Comparison of ENCODE assay signal across 1 cellular context in the genomic region with DNA sequence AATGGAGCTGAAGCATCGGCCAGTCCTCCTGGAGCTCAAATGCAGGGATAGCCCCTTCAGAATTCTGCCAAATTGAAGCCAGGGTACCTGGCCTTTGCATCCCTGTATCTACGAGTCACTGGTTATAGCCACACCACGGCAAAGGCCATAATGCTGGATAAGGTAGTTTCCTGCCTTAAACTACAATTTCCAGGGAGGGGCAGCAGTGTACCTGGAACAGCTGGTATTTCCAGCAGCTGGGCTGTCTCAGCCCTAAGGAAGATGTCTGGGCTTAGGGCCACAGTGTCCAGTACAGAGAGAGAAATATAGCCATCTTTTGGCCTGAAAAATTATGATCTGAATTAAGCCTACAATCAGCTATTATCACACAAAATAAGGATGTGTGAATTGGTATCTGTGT.
TF ChIP-seq lines count a peak whose summit lies in the region.

No MANE protein-coding gene starts in this region.

TF ChIP-seq in HepG2, 621 proteins besides CTCF, POLR2A, EP300 and RAD21 (continued from another document and continues in another):
- TF ChIP-seq PAXIP1 (CRISPR knock-in tag; conservative IDR thresholded peaks at IDR 0.05): 0 out of 2 replicates have a peak, but pooled peaks have one; percentile 15
- TF ChIP-seq ZNF331 (CRISPR knock-in tag; IDR thresholded peaks at IDR 0.05): peak; percentile 28; the same call in 1 of the 2 replicates
- TF ChIP-seq ETS1 (CRISPR knock-in tag; IDR thresholded peaks at IDR 0.05): no peak
- peak; percentile 43; the same call in 1 of the 2 replicates for TF ChIP-seq IKZF5 (CRISPR knock-in tag; IDR thresholded peaks at IDR 0.05)
- no peak for TF ChIP-seq SKI (IDR thresholded peaks at IDR 0.05; ENCODE audit: partially characterized antibody)
- no peak for TF ChIP-seq ZNF891 (CRISPR knock-in tag; IDR thresholded peaks at IDR 0.05)
- TF ChIP-seq ZFP90 (CRISPR knock-in tag; IDR thresholded peaks at IDR 0.05; ENCODE audit: borderline replicate concordance): no peak
- peak; percentile 25; the same call in 1 of the 2 replicates for TF ChIP-seq SOX5 (CRISPR knock-in tag; IDR thresholded peaks at IDR 0.05; ENCODE audit: borderline replicate concordance)
- no peak for TF ChIP-seq YY1 (IDR thresholded peaks at IDR 0.05; ENCODE audit: insufficient read depth, insufficient replicate concordance, low read depth, low read length)
- no peak for TF ChIP-seq PITX1 (CRISPR knock-in tag; IDR thresholded peaks at IDR 0.05)
- TF ChIP-seq HMG20A (CRISPR knock-in tag; IDR thresholded peaks at IDR 0.05; ENCODE audit: borderline replicate concordance): 0 out of 2 replicates have a peak, but pooled peaks have one; percentile 10
- TF ChIP-seq ZFP36L1 (CRISPR knock-in tag; IDR thresholded peaks at IDR 0.05): 0 out of 2 replicates have a peak, but pooled peaks have one; percentile 54
- 0 out of 2 replicates have a peak, but pooled peaks have one; percentile 47 for TF ChIP-seq RNF2 (conservative IDR thresholded peaks at IDR 0.05; ENCODE audit: low read depth)
- no peak for TF ChIP-seq HDAC6 (IDR thresholded peaks at IDR 0.05; ENCODE audit: low read depth, low read length)
- peak; percentile 60 for TF ChIP-seq SALL1 (CRISPR knock-in tag; IDR thresholded peaks at IDR 0.05)
- TF ChIP-seq TEAD3 (CRISPR knock-in tag; optimal IDR thresholded peaks at IDR 0.05; ENCODE audit: borderline replicate concordance): peak; percentile 45
- TF ChIP-seq MAFF (IDR thresholded peaks at IDR 0.05; ENCODE audit: low read depth, low read length): 0 out of 2 replicates have a peak, but pooled peaks have one; percentile 30
- TF ChIP-seq, protein P1, sequence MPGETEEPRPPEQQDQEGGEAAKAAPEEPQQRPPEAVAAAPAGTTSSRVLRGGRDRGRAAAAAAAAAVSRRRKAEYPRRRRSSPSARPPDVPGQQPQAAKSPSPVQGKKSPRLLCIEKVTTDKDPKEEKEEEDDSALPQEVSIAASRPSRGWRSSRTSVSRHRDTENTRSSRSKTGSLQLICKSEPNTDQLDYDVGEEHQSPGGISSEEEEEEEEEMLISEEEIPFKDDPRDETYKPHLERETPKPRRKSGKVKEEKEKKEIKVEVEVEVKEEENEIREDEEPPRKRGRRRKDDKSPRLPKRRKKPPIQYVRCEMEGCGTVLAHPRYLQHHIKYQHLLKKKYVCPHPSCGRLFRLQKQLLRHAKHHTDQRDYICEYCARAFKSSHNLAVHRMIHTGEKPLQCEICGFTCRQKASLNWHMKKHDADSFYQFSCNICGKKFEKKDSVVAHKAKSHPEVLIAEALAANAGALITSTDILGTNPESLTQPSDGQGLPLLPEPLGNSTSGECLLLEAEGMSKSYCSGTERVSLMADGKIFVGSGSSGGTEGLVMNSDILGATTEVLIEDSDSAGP (CRISPR knock-in tag; IDR thresholded peaks at IDR 0.05; ENCODE audit: borderline replicate concordance): no peak
- 0 out of 2 replicates have a peak, but pooled peaks have one; percentile 45 for TF ChIP-seq ZNF567 (CRISPR knock-in tag; IDR thresholded peaks at IDR 0.05; ENCODE audit: borderline replicate concordance)
- 0 out of 2 replicates have a peak, but pooled peaks have one; percentile 60 for TF ChIP-seq SP140L (CRISPR knock-in tag; IDR thresholded peaks at IDR 0.05; ENCODE audit: borderline replicate concordance)
- TF ChIP-seq KDM1A (CRISPR knock-in tag; IDR thresholded peaks at IDR 0.05): no peak
- TF ChIP-seq ATF1 (CRISPR knock-in tag; IDR thresholded peaks at IDR 0.05): no peak
- no peak for TF ChIP-seq TERF1 (CRISPR knock-in tag; IDR thresholded peaks at IDR 0.05)
- TF ChIP-seq SMC3 (IDR thresholded peaks at IDR 0.05; ENCODE audit: low read length): peak; percentile 100
- peak; percentile 97 for TF ChIP-seq STAG1 (CRISPR knock-in tag; IDR thresholded peaks at IDR 0.05)
- TF ChIP-seq, protein P2, sequence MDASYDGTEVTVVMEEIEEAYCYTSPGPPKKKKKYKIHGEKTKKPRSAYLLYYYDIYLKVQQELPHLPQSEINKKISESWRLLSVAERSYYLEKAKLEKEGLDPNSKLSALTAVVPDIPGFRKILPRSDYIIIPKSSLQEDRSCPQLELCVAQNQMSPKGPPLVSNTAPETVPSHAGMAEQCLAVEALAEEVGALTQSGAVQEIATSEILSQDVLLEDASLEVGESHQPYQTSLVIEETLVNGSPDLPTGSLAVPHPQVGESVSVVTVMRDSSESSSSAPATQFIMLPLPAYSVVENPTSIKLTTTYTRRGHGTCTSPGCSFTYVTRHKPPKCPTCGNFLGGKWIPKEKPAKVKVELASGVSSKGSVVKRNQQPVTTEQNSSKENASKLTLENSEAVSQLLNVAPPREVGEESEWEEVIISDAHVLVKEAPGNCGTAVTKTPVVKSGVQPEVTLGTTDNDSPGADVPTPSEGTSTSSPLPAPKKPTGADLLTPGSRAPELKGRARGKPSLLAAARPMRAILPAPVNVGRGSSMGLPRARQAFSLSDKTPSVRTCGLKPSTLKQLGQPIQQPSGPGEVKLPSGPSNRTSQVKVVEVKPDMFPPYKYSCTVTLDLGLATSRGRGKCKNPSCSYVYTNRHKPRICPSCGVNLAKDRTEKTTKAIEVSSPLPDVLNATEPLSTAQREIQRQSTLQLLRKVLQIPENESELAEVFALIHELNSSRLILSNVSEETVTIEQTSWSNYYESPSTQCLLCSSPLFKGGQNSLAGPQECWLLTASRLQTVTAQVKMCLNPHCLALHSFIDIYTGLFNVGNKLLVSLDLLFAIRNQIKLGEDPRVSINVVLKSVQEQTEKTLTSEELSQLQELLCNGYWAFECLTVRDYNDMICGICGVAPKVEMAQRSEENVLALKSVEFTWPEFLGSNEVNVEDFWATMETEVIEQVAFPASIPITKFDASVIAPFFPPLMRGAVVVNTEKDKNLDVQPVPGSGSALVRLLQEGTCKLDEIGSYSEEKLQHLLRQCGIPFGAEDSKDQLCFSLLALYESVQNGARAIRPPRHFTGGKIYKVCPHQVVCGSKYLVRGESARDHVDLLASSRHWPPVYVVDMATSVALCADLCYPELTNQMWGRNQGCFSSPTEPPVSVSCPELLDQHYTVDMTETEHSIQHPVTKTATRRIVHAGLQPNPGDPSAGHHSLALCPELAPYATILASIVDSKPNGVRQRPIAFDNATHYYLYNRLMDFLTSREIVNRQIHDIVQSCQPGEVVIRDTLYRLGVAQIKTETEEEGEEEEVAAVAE (CRISPR knock-in tag; IDR thresholded peaks at IDR 0.05; ENCODE audit: borderline replicate concordance): no peak
- no peak for TF ChIP-seq JDP2 (CRISPR knock-in tag; IDR thresholded peaks at IDR 0.05; ENCODE audit: borderline replicate concordance)
- TF ChIP-seq FOXO1 (CRISPR knock-in tag; IDR thresholded peaks at IDR 0.05): no peak
- TF ChIP-seq ZNF883 (CRISPR knock-in tag; IDR thresholded peaks at IDR 0.05; ENCODE audit: not compliant biosample characterization): no peak
- 0 out of 4 replicates have a peak, but pooled peaks of 1 of the 2 experiments have one; percentile 52 for TF ChIP-seq KLF16 (CRISPR knock-in tag; IDR thresholded peaks at IDR 0.05)
- no peak for TF ChIP-seq ZNF20 (CRISPR knock-in tag; IDR thresholded peaks at IDR 0.05)
- TF ChIP-seq ZNF121 (CRISPR knock-in tag; IDR thresholded peaks at IDR 0.05): no peak
- TF ChIP-seq ELF1 (CRISPR knock-in tag; IDR thresholded peaks at IDR 0.05): 0 out of 2 replicates have a peak, but pooled peaks have one; percentile 35
- TF ChIP-seq ZNF839 (CRISPR knock-in tag; IDR thresholded peaks at IDR 0.05; ENCODE audit: borderline replicate concordance): no peak
- TF ChIP-seq, protein P3, sequence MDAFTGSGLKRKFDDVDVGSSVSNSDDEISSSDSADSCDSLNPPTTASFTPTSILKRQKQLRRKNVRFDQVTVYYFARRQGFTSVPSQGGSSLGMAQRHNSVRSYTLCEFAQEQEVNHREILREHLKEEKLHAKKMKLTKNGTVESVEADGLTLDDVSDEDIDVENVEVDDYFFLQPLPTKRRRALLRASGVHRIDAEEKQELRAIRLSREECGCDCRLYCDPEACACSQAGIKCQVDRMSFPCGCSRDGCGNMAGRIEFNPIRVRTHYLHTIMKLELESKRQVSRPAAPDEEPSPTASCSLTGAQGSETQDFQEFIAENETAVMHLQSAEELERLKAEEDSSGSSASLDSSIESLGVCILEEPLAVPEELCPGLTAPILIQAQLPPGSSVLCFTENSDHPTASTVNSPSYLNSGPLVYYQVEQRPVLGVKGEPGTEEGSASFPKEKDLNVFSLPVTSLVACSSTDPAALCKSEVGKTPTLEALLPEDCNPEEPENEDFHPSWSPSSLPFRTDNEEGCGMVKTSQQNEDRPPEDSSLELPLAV (CRISPR knock-in tag; conservative IDR thresholded peaks at IDR 0.05; ENCODE audit: low read depth): no peak
- TF ChIP-seq, protein P4, sequence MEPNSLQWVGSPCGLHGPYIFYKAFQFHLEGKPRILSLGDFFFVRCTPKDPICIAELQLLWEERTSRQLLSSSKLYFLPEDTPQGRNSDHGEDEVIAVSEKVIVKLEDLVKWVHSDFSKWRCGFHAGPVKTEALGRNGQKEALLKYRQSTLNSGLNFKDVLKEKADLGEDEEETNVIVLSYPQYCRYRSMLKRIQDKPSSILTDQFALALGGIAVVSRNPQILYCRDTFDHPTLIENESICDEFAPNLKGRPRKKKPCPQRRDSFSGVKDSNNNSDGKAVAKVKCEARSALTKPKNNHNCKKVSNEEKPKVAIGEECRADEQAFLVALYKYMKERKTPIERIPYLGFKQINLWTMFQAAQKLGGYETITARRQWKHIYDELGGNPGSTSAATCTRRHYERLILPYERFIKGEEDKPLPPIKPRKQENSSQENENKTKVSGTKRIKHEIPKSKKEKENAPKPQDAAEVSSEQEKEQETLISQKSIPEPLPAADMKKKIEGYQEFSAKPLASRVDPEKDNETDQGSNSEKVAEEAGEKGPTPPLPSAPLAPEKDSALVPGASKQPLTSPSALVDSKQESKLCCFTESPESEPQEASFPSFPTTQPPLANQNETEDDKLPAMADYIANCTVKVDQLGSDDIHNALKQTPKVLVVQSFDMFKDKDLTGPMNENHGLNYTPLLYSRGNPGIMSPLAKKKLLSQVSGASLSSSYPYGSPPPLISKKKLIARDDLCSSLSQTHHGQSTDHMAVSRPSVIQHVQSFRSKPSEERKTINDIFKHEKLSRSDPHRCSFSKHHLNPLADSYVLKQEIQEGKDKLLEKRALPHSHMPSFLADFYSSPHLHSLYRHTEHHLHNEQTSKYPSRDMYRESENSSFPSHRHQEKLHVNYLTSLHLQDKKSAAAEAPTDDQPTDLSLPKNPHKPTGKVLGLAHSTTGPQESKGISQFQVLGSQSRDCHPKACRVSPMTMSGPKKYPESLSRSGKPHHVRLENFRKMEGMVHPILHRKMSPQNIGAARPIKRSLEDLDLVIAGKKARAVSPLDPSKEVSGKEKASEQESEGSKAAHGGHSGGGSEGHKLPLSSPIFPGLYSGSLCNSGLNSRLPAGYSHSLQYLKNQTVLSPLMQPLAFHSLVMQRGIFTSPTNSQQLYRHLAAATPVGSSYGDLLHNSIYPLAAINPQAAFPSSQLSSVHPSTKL (CRISPR knock-in tag; IDR thresholded peaks at IDR 0.05): peak; percentile 62
- TF ChIP-seq, protein P5, sequence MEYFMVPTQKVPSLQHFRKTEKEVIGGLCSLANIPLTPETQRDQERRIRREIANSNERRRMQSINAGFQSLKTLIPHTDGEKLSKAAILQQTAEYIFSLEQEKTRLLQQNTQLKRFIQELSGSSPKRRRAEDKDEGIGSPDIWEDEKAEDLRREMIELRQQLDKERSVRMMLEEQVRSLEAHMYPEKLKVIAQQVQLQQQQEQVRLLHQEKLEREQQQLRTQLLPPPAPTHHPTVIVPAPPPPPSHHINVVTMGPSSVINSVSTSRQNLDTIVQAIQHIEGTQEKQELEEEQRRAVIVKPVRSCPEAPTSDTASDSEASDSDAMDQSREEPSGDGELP (IDR thresholded peaks at IDR 0.05; ENCODE audit: borderline replicate concordance, low read depth): peak; percentile 80
